1 cellular context compared by ENCODE assay signal in the genomic region with DNA sequence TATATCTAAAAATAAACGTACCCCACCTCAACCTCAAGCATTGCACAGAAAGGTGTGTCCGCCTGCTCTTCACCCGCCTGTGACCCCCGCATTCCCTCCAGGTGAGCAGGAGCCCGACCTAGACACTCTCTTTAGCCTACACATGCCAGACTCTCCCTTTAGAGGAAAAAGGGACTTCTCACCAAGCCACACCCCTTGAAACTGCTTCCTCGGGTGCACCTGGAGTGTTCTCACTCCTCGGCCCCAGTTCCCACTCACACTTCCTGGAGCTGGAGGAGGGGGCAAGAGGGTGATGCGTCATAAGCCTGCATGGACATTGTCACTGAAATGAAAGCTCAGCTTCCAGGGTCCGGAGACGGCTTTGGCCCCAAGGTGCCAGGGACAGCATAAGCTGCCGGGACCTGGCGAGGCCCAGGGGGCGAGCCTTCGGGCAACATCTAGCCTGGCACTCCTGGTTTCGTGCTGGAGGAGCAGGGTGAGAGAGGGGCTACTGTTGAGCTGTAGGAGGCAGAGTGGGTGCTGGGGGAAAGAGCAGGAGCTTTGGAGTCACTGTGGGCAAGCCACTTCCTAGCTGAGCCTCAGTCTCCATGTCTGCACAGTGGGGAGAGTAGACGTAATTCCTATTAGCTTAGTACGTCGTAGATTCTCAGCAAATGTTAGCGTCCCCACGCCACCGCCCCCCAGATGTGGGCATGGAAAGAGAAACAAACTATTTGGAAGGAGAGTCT.
TF ChIP-seq lines count a peak whose summit lies in the region.

No MANE protein-coding gene starts in this region.

TF ChIP-seq in K562, 482 proteins besides CTCF, POLR2A, EP300 and RAD21 (continued from another document):
- TF ChIP-seq, protein P1, sequence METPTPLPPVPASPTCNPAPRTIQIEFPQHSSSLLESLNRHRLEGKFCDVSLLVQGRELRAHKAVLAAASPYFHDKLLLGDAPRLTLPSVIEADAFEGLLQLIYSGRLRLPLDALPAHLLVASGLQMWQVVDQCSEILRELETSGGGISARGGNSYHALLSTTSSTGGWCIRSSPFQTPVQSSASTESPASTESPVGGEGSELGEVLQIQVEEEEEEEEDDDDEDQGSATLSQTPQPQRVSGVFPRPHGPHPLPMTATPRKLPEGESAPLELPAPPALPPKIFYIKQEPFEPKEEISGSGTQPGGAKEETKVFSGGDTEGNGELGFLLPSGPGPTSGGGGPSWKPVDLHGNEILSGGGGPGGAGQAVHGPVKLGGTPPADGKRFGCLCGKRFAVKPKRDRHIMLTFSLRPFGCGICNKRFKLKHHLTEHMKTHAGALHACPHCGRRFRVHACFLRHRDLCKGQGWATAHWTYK (CRISPR knock-in tag; IDR thresholded peaks at IDR 0.05) = no peak
- TF ChIP-seq, protein P2, sequence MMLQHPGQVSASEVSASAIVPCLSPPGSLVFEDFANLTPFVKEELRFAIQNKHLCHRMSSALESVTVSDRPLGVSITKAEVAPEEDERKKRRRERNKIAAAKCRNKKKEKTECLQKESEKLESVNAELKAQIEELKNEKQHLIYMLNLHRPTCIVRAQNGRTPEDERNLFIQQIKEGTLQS (IDR thresholded peaks at IDR 0.05) = peak; percentile 42
- TF ChIP-seq, protein P2 (CRISPR knock-in tag; conservative IDR thresholded peaks at IDR 0.05) = no peak
- TF ChIP-seq, protein P3, sequence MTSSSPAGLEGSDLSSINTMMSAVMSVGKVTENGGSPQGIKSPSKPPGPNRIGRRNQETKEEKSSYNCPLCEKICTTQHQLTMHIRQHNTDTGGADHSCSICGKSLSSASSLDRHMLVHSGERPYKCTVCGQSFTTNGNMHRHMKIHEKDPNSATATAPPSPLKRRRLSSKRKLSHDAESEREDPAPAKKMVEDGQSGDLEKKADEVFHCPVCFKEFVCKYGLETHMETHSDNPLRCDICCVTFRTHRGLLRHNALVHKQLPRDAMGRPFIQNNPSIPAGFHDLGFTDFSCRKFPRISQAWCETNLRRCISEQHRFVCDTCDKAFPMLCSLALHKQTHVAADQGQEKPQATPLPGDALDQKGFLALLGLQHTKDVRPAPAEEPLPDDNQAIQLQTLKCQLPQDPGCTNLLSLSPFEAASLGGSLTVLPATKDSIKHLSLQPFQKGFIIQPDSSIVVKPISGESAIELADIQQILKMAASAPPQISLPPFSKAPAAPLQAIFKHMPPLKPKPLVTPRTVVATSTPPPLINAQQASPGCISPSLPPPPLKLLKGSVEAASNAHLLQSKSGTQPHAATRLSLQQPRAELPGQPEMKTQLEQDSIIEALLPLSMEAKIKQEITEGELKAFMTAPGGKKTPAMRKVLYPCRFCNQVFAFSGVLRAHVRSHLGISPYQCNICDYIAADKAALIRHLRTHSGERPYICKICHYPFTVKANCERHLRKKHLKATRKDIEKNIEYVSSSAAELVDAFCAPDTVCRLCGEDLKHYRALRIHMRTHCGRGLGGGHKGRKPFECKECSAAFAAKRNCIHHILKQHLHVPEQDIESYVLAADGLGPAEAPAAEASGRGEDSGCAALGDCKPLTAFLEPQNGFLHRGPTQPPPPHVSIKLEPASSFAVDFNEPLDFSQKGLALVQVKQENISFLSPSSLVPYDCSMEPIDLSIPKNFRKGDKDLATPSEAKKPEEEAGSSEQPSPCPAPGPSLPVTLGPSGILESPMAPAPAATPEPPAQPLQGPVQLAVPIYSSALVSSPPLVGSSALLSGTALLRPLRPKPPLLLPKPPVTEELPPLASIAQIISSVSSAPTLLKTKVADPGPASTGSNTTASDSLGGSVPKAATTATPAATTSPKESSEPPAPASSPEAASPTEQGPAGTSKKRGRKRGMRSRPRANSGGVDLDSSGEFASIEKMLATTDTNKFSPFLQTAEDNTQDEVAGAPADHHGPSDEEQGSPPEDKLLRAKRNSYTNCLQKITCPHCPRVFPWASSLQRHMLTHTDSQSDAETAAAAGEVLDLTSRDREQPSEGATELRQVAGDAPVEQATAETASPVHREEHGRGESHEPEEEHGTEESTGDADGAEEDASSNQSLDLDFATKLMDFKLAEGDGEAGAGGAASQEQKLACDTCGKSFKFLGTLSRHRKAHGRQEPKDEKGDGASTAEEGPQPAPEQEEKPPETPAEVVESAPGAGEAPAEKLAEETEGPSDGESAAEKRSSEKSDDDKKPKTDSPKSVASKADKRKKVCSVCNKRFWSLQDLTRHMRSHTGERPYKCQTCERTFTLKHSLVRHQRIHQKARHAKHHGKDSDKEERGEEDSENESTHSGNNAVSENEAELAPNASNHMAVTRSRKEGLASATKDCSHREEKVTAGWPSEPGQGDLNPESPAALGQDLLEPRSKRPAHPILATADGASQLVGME (CRISPR knock-in tag; IDR thresholded peaks at IDR 0.05) = no peak
- TF ChIP-seq KLF1 (tag; IDR thresholded peaks at IDR 0.05) (no peak), TAL1 (IDR thresholded peaks at IDR 0.05) (no peak), RAD51 (IDR thresholded peaks at IDR 0.05; ENCODE audit: borderline replicate concordance, low read depth) (no peak), CSDE1 (IDR thresholded peaks at IDR 0.05) (no peak)
- TF ChIP-seq, protein P4, sequence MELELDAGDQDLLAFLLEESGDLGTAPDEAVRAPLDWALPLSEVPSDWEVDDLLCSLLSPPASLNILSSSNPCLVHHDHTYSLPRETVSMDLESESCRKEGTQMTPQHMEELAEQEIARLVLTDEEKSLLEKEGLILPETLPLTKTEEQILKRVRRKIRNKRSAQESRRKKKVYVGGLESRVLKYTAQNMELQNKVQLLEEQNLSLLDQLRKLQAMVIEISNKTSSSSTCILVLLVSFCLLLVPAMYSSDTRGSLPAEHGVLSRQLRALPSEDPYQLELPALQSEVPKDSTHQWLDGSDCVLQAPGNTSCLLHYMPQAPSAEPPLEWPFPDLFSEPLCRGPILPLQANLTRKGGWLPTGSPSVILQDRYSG (tag; conservative IDR thresholded peaks at IDR 0.05; ENCODE audit: low read depth) = no peak
